ENCODE assay signal across 28 cellular contexts in the genomic region with DNA sequence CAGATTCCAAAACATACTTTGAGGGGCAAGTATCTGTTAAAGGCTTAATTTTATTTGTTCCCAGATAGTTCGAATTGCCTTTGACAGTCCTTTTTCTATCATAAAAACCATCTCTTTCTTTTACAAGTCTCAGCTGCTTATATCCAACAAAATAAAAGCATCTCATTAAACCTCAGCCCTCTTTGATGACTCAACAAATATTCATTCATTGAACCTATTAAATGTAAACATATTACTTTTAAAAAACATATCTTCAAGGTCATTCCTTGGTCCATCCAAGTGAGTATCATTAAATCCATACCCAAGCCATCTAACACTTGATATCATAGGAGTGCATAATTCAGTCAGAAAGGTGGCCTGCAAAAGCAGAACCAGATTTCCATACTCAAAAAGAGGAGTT.
"Had no signal": no experiment of that assay in that cellular context is flagged by ENCODE, and none has a peak within 500 bp of the region (broad histone marks: within the 10 kb centered on the region; RNA-seq: fewer than 3 reads in every experiment).

No MANE protein-coding gene starts in this region.

- H3K27ac ChIP-seq: neural progenitor cell, ovary, parathyroid adenoma, psoas muscle, skin epidermis, spleen, suprapubic skin, testis, tibial artery, transverse colon, upper lobe of right lung, uterus had no signal

- H3K4me3 ChIP-seq: neural progenitor cell, ovary, psoas muscle, skin epidermis, smooth muscle cell, spleen, suprapubic skin, testis, tibial artery, transverse colon, upper lobe of right lung, uterus had no signal

- H3K27me3 ChIP-seq: neural progenitor cell, ovary, spleen, suprapubic skin, testis, tibial artery, transverse colon, upper lobe of right lung, uterus had no signal

- H3K4me1 ChIP-seq: neural progenitor cell, parathyroid adenoma, psoas muscle, spleen, suprapubic skin, testis, tibial artery, transverse colon, upper lobe of right lung, uterus had no signal

- H3K9me3 ChIP-seq: ovary, psoas muscle, spleen, suprapubic skin, testis, tibial artery, transverse colon, upper lobe of right lung, uterus had no signal

- ATAC-seq: natural killer cell; psoas muscle; right cardiac atrium; sciatic nerve; stimulated activated memory B cell treated with anti-CD40 and anti-IgM and Interleukin-4, amounts not matched to agents 10 μg/mL and 1 μg/mL and 100 μg/mL, for 72 hours; stimulated activated naive CD8-positive, alpha-beta T cell treated with anti-CD3 and anti-CD28 coated beads, Interleukin-15, amount 100 ng/mL, for 72 hours; stimulated activated naive CD8-positive, alpha-beta T cell treated with anti-CD3 and anti-CD28 coated beads, Interleukin-15, Interleukin-2, amounts not matched to agents 100 U/mL and 50 U/mL, for 24 hours; upper lobe of right lung had no signal

- H3K36me3 ChIP-seq: neural progenitor cell, ovary, spleen, suprapubic skin, tibial artery, transverse colon, upper lobe of right lung, uterus had no signal

- H3K4me2 ChIP-seq: neural progenitor cell, smooth muscle cell had no signal

- H3K79me2 ChIP-seq: parathyroid adenoma had no signal

- DNase-seq: natural killer cell; occipital lobe; ovary; posterior cingulate gyrus; psoas muscle; right cardiac atrium; spleen; stimulated activated CD4-positive, alpha-beta T cell treated with anti-CD3 and anti-CD28 coated beads, Interleukin-12 subunit alpha, Interleukin-12 subunit beta, amount 100 ng/mL, for 4 hours; stimulated activated CD4-positive, alpha-beta T cell treated with anti-CD3 and anti-CD28 coated beads, Interleukin-1b, Interleukin-23, amount 100 ng/mL, for 48 hours; stimulated activated CD4-positive, alpha-beta T cell treated with anti-CD3 and anti-CD28 coated beads, Interleukin-4, amount 100 ng/mL, for 1 hour; stimulated activated CD4-positive, alpha-beta T cell treated with anti-CD3 and anti-CD28 coated beads, Interleukin-4, amount 100 ng/mL, for 4 hours; stimulated activated CD8-positive, alpha-beta memory T cell treated with anti-CD3 and anti-CD28 coated beads, Interleukin-4, amount 100 ng/mL, for 48 hours; stimulated activated naive CD4-positive, alpha-beta T cell; stimulated activated naive CD8-positive, alpha-beta T cell treated with anti-CD3 and anti-CD28 coated beads, Interleukin-15, amount 100 ng/mL, for 72 hours; stimulated activated naive CD8-positive, alpha-beta T cell treated with anti-CD3 and anti-CD28 coated beads, Interleukin-15, Interleukin-2, amounts not matched to agents 100 U/mL and 50 U/mL, for 24 hours; substantia nigra; testis; tibial artery; transverse colon; upper lobe of right lung; uterus had no signal

- H3K9ac ChIP-seq: neural progenitor cell, parathyroid adenoma had no signal

- H2AFZ ChIP-seq: neural progenitor cell, parathyroid adenoma had no signal
